31 cellular contexts compared by ENCODE assay signal in genomic region chr7:96901822-96902412, GRCh38.
DNase-seq lines count a peak whose midpoint lies in the region; ATAC-seq and TF ChIP-seq lines count a peak whose summit lies in the region.
"Had no signal": no experiment of that assay in that cellular context is flagged by ENCODE, and none has a peak within 500 bp of the region (broad histone marks: within the 10 kb centered on the region; RNA-seq: fewer than 3 reads in every experiment).

No MANE protein-coding gene starts in this region.

- DNase-seq in HT1080 (ENCODE audit: low read depth) (peak; percentile 24), NCI-H2029 (lab: John Stamatoyannopoulos, UW) (peak; percentile 57), NCI-H526 (lab: John Stamatoyannopoulos, UW) (peak; percentile 96), epithelial cell of esophagus (ENCODE audit: low read depth) (peak; percentile 70), NCI-H187 (lab: John Stamatoyannopoulos, UW) (no peak), foreskin fibroblast (no peak)
- DNase-seq in activated effector memory CD4-positive, alpha-beta T cell treated with anti-CD3 and anti-CD28 coated beads, Interleukin-2, amount 50 U/mL, for 16 hours = no peak
- DNase-seq: activated CD4-positive, alpha-beta T cell treated with anti-CD3 and anti-CD28 coated beads, Interleukin-2, amount 10 ng/mL, durations not matched to agents 24 days and 14 days; activated gamma-delta T cell; activated naive CD8-positive, alpha-beta T cell treated with anti-CD3 and anti-CD28 coated beads for 36 hours; activated T-cell treated with anti-CD3 and anti-CD28 coated beads, Interleukin-2, amount 50 U/mL, for 1 hour; CD8-positive, alpha-beta memory T cell; colonic mucosa; effector memory CD4-positive, alpha-beta T cell; GDM1; heart left ventricle; HFFc6; kidney; MV-4-11; naive B cell; NCI-H1930; NCI-H524 treated with DMSO at 0.1 percent for 48 hours; stimulated activated naive CD4-positive, alpha-beta T cell treated with Interleukin-2 at 50 U/mL for 16 hours; T-cell; upper lobe of right lung had no signal

- no peak overlapping the region for H3K27ac Mint-ChIP-seq in activated T-helper 17 cell treated with anti-CD3 and anti-CD28 coated beads, Interleukin-2, amount 50 U/mL, for 72 hours
- H3K27ac Mint-ChIP-seq: activated CD4-positive, alpha-beta T cell treated with anti-CD3 and anti-CD28 coated beads, Interleukin-2, amount 10 ng/mL, durations not matched to agents 24 days and 14 days; activated naive CD8-positive, alpha-beta T cell treated with anti-CD3 and anti-CD28 coated beads for 36 hours; CD8-positive, alpha-beta memory T cell; GM23338; HFFc6; mesothelial cell of epicardium; naive B cell; T-cell had no signal

- H3K36me3 Mint-ChIP-seq in activated T-helper 17 cell treated with anti-CD3 and anti-CD28 coated beads, Interleukin-2, amount 50 U/mL, for 72 hours (ENCODE audit: low read depth) = no peaks in the 10 kb centered on the region
- H3K36me3 Mint-ChIP-seq: activated naive CD8-positive, alpha-beta T cell treated with anti-CD3 and anti-CD28 coated beads for 36 hours; CD8-positive, alpha-beta memory T cell; mesothelial cell of epicardium; naive B cell; T-cell had no signal

- peaks cover 4% of the 10 kb centered on the region for H3K27me3 Mint-ChIP-seq in activated T-helper 17 cell treated with anti-CD3 and anti-CD28 coated beads, Interleukin-2, amount 50 U/mL, for 72 hours

- no peaks in the 10 kb centered on the region for H3K4me1 Mint-ChIP-seq in activated T-helper 17 cell treated with anti-CD3 and anti-CD28 coated beads, Interleukin-2, amount 50 U/mL, for 72 hours
- H3K4me1 Mint-ChIP-seq: activated CD4-positive, alpha-beta T cell treated with anti-CD3 and anti-CD28 coated beads, Interleukin-2, amount 10 ng/mL, durations not matched to agents 24 days and 14 days; activated naive CD8-positive, alpha-beta T cell treated with anti-CD3 and anti-CD28 coated beads for 36 hours; CD8-positive, alpha-beta memory T cell; GM23338; naive B cell; T-cell had no signal

- H3K4me3 ChIP-seq in epithelial cell of esophagus (ENCODE audit: low read length) (no peak overlapping the region), foreskin fibroblast (ENCODE audit: low read depth in 1 of 2, low read length in 2 of 2) (no peak overlapping the region)
- H3K4me3 ChIP-seq: ascending aorta, colonic mucosa, GM23338, heart left ventricle, smooth muscle cell, suprapubic skin, upper lobe of right lung had no signal

- TF ChIP-seq CTCF in epithelial cell of esophagus (IDR thresholded peaks at IDR 0.05; ENCODE audit: insufficient read depth, low read depth, low read length, missing control alignments) (no peak), foreskin fibroblast (IDR thresholded peaks at IDR 0.05; ENCODE audit: low read depth, low read length) (no peak)

- H3K9me3 Mint-ChIP-seq in activated T-helper 17 cell treated with anti-CD3 and anti-CD28 coated beads, Interleukin-2, amount 50 U/mL, for 72 hours = no peaks in the 10 kb centered on the region
- H3K9me3 Mint-ChIP-seq: activated CD4-positive, alpha-beta T cell treated with anti-CD3 and anti-CD28 coated beads, Interleukin-2, amount 10 ng/mL, durations not matched to agents 24 days and 14 days; activated naive CD8-positive, alpha-beta T cell treated with anti-CD3 and anti-CD28 coated beads for 36 hours; GM23338; mesothelial cell of epicardium; naive B cell; T-cell had no signal

- no peak overlapping the region for H3K4me3 Mint-ChIP-seq in activated T-helper 17 cell treated with anti-CD3 and anti-CD28 coated beads, Interleukin-2, amount 50 U/mL, for 72 hours
- H3K4me3 Mint-ChIP-seq: activated CD4-positive, alpha-beta T cell treated with anti-CD3 and anti-CD28 coated beads, Interleukin-2, amount 10 ng/mL, durations not matched to agents 24 days and 14 days; activated naive CD8-positive, alpha-beta T cell treated with anti-CD3 and anti-CD28 coated beads for 36 hours; CD8-positive, alpha-beta memory T cell; GM23338; HFFc6; mesothelial cell of epicardium; naive B cell; T-cell had no signal

- ATAC-seq in activated T-helper 17 cell treated with anti-CD3 and anti-CD28 coated beads, Interleukin-2, amount 50 U/mL, for 72 hours (replicated peaks) = no peak
- ATAC-seq: GM23338, heart left ventricle, T-cell, upper lobe of right lung had no signal

Comparison
In these comparisons a context has a peak if more than half of its experiments do, and no peak if none do; other contexts are left out.
1. DNase-seq: peak in HT1080 (single experiment), NCI-H2029 (single experiment), NCI-H526 (2 of 2) and epithelial cell of esophagus (single experiment); none in NCI-H187 (0 of 2), activated effector memory CD4-positive, alpha-beta T cell treated with anti-CD3 and anti-CD28 coated beads, Interleukin-2, amount 50 U/mL, for 16 hours (single experiment) and foreskin fibroblast (0 of 2).